8 cellular contexts compared by ENCODE assay signal in the genomic region with DNA sequence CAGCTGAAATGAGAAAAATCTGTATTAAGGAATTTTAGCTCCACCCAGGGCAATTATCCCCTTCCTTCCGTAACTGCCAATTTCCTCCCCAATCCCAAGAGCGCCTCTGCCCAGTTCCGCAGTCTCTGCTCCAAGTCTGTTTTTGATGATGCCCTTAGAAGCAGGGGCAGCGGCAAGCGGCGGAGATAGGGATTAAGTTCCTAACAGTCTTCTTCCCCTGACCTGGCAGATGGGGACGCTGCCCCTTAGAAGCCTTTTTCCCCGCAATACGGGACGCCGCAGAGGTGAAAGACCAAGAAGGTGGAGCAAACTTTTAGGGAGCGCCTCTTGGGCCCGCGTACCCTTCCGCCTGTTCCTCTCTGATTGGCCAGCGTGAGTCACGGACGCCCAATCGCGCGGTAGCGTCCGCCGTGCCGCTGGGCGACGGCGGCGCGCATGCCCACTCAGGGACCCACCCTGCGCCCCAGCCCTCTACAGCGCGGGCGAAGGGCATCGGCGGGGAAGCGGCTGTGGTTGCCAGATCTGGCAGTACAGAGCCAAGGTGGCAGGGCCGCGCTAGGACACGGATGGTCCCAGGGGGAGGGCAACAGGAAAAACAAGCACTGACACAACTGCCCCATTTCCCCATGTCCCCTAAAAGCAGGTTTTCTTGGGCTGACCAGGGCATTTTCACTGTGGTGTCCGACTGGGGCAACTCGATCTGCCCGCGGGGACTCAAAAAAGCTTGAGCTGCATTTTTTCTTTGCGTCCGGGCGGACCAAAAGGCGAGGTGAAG. TPM values are rescaled to one million over a fixed set of nuclear protein-coding genes. Genes with fewer than 3 reads are reported as not detected.
DNase-seq lines count a peak whose midpoint lies in the region; ATAC-seq and TF ChIP-seq lines count a peak whose summit lies in the region.

No MANE protein-coding gene starts in this region.

- DNase-seq in DMS53 treated with DMSO at 0.1 percent for 48 hours (lab: John Stamatoyannopoulos, UW; ENCODE audit: unreplicated experiment) (peak; percentile 57), KBM-7 (peak; percentile 95), PC-9 (peak; percentile 83 to 90), esophagus muscularis mucosa (ENCODE audit: extremely low spot score) (peak; percentile 97)
- peak; percentile 82 for DNase-seq in activated T-cell treated with anti-CD3 and anti-CD28 coated beads, Interleukin-2, amount 50 U/mL, for 4 hours
- DNase-seq in stimulated activated CD8-positive, alpha-beta memory T cell treated with anti-CD3 and anti-CD28 coated beads, Interleukin-7, amount 100 ng/mL, for 24 hours (ENCODE audit: low read depth), result peak; percentile 75

- H3K9me2 ChIP-seq in PC-9 (ENCODE audit: insufficient read depth), result no peaks in the 10 kb centered on the region

- peaks cover 32% of the 10 kb centered on the region for H3K79me2 ChIP-seq in PC-9 (ENCODE audit: low read depth)

- intact Hi-C loops in PC-9 (cut with micrococcal nuclease; ENCODE audit: unreplicated experiment) (loop anchor here (5.0 kb wide), 1 partner anchor 234 kb away; a partner anchor contains a TSS), esophagus muscularis mucosa (cut with DNase I) (no loop called here)

- WGBS in esophagus muscularis mucosa, result 0% methylated on average over 14 of the region's 48 CpGs

- H3F3A ChIP-seq in PC-9 (ENCODE audit: insufficient read depth, low read depth), result peaks cover 3% of the 10 kb centered on the region; the same call in 1 of the 2 replicates

- H3K4me2 ChIP-seq in PC-9, result peak overlapping the region; percentile 88

- H3K9me3 ChIP-seq in PC-9 (ENCODE audit: insufficient read depth, low read depth) (no peaks in the 10 kb centered on the region), esophagus muscularis mucosa (no peaks in the 10 kb centered on the region), muscle layer of colon (ENCODE audit: low read length) (no peaks in the 10 kb centered on the region)

- H3K27me3 Mint-ChIP-seq in activated T-cell treated with anti-CD3 and anti-CD28 coated beads, Interleukin-2, amount 50 U/mL, for 4 hours (ENCODE audit: low read depth), result no peaks in the 10 kb centered on the region

- H3K27me3 ChIP-seq in PC-9 (ENCODE audit: insufficient read depth, low read depth) (no peaks in the 10 kb centered on the region), esophagus muscularis mucosa (no peaks in the 10 kb centered on the region), muscle layer of colon (ENCODE audit: control insufficient read depth in 1 of 2, insufficient read depth in 2 of 2, low read length in 2 of 2) (no peaks in the 10 kb centered on the region)

- TF ChIP-seq CTCF in PC-9 (conservative IDR thresholded peaks at IDR 0.05), result no peak
- no peak for TF ChIP-seq CTCF in esophagus muscularis mucosa (IDR thresholded peaks at IDR 0.05)

- in situ Hi-C loops in KBM-7 (cut with MboI; ENCODE audit: low pct_unique_long_range_greater_than_20kb, low sequenced_read_pairs), result no loop called here

- H3K36me3 Mint-ChIP-seq in activated T-cell treated with anti-CD3 and anti-CD28 coated beads, Interleukin-2, amount 50 U/mL, for 4 hours (ENCODE audit: insufficient read depth), result no peaks in the 10 kb centered on the region

- peak overlapping the region; percentile 93 for H2AFZ ChIP-seq in PC-9

- POLR2A ChIA-PET in PC-9 (lab: Charles Lee; ENCODE audit: unreplicated experiment), result no interaction called here

- TF ChIP-seq POLR2A in esophagus muscularis mucosa (IDR thresholded peaks at IDR 0.05; ENCODE audit: low read depth), result no peak

- H3K36me3 ChIP-seq in PC-9 (ENCODE audit: low read depth) (no peaks in the 10 kb centered on the region), esophagus muscularis mucosa (no peaks in the 10 kb centered on the region), muscle layer of colon (ENCODE audit: insufficient read depth, low read length) (no peaks in the 10 kb centered on the region)

- CTCF ChIA-PET in PC-9 (lab: Charles Lee), result interaction anchor here (0.6 kb wide), 1 partner anchor 733 kb away, joined by 3 read pairs; no protein-coding TSS in a partner anchor

- H3K27ac ChIP-seq in PC-9 (peak overlapping the region; percentile 77), esophagus muscularis mucosa (replicated peaks in 1 of 4) (peak overlapping the region; percentile 97 to 99 (median 99)), muscle layer of colon (ENCODE audit: low read depth, low read length) (peak overlapping the region; percentile 86)

- no peak for TF ChIP-seq EP300 in esophagus muscularis mucosa (IDR thresholded peaks at IDR 0.05)

- ATAC-seq in GM21723 (IDR thresholded peaks at IDR 0.05; ENCODE audit: unreplicated experiment), result peak; percentile 73
- ATAC-seq in activated T-cell treated with anti-CD3 and anti-CD28 coated beads, Interleukin-2, amount 50 U/mL, for 4 hours, result peak; percentile 85 to 88

- peaks cover 29% of the 10 kb centered on the region for H3K4me1 Mint-ChIP-seq in activated T-cell treated with anti-CD3 and anti-CD28 coated beads, Interleukin-2, amount 50 U/mL, for 4 hours (ENCODE audit: low read depth)

- H3K4me3 ChIP-seq in PC-9 (peak overlapping the region; percentile 72), esophagus muscularis mucosa (peak overlapping the region; percentile 84 to 89 (median 86)), muscle layer of colon (ENCODE audit: low read depth in 1 of 2, low read length in 2 of 2) (peak overlapping the region; percentile 59 to 91)

- H4K20me1 ChIP-seq in PC-9 (ENCODE audit: insufficient read depth), result no peaks in the 10 kb centered on the region

- peak overlapping the region; percentile 94 for H3K4me3 Mint-ChIP-seq in activated T-cell treated with anti-CD3 and anti-CD28 coated beads, Interleukin-2, amount 50 U/mL, for 4 hours

- peak overlapping the region; percentile 84 for H3K9ac ChIP-seq in muscle layer of colon (ENCODE audit: low read length)

- H3K4me1 ChIP-seq in PC-9 (replicated peaks; ENCODE audit: insufficient read depth) (peaks cover 16% of the 10 kb centered on the region), esophagus muscularis mucosa (peaks cover 11 to 30% (median 27%) of the 10 kb centered on the region in 4 donors), muscle layer of colon (ENCODE audit: insufficient read depth, low read length) (peaks cover 20% of the 10 kb centered on the region)

- TSS peak; percentile 13 for BruUV-seq in PC-9 (replicated peaks; lab: Mats Ljungman, UMichigan)

- H3K9me3 Mint-ChIP-seq in activated T-cell treated with anti-CD3 and anti-CD28 coated beads, Interleukin-2, amount 50 U/mL, for 4 hours, result no peaks in the 10 kb centered on the region

RNA-seq across cellular contexts. Expression of a gene that starts 0.8 kb away (rescaled TPM):
- total RNA-seq in PC-9 (2021) (13.9 and 17.3 TPM in 2 replicates), esophagus muscularis mucosa (10 to 100 TPM; 16.1 to 35.3 (median 23.0) TPM)
- total RNA-seq in activated T-cell treated with anti-CD3 and anti-CD28 coated beads, Interleukin-2, amount 50 U/mL, for 4 hours, result 10 to 100 TPM; 14.3 to 16.0 (median 15.1) TPM

Comparison
In these comparisons a context has a peak if more than half of its experiments do, and no peak if none do; other contexts are left out.
1. Peak in every context shown above with its lines: DNase-seq, ATAC-seq, H3K4me3 ChIP-seq and H3K27ac ChIP-seq.